Comparison of ENCODE assay signal across 8 cellular contexts in genomic region chr10:32139223-32140073, GRCh38.
DNase-seq lines count a peak whose midpoint lies in the region; ATAC-seq and TF ChIP-seq lines count a peak whose summit lies in the region.

No MANE protein-coding gene starts in this region.

- H3K9me3 Mint-ChIP-seq in T-helper 2 cell treated with Interferon-gamma antibody and Interleukin-4, amounts not matched to agents 5 μg/mL and 100 μg/mL, for 36 hours = no peaks in the 10 kb centered on the region

- H3K27ac Mint-ChIP-seq in T-helper 2 cell treated with Interferon-gamma antibody and Interleukin-4, amounts not matched to agents 5 μg/mL and 100 μg/mL, for 36 hours = no peak overlapping the region

- H3K27me3 Mint-ChIP-seq in T-helper 2 cell treated with Interferon-gamma antibody and Interleukin-4, amounts not matched to agents 5 μg/mL and 100 μg/mL, for 36 hours (ENCODE audit: low read depth) = no peaks in the 10 kb centered on the region

- no peaks in the 10 kb centered on the region for H3K36me3 Mint-ChIP-seq in T-helper 2 cell treated with Interferon-gamma antibody and Interleukin-4, amounts not matched to agents 5 μg/mL and 100 μg/mL, for 36 hours (ENCODE audit: low read depth)

- H3K4me3 ChIP-seq in HL-60 (replicated peaks; ENCODE audit: insufficient read depth, low read length) = no peak overlapping the region

- TF ChIP-seq CTCF in HL-60 (IDR thresholded peaks at IDR 0.05; ENCODE audit: insufficient read depth, low read length) (no peak), foreskin keratinocyte (conservative IDR thresholded peaks at IDR 0.05) (peak; percentile 72)

- H3K4me3 Mint-ChIP-seq in T-helper 2 cell treated with Interferon-gamma antibody and Interleukin-4, amounts not matched to agents 5 μg/mL and 100 μg/mL, for 36 hours = peak overlapping the region; percentile 35

- DNase-seq in AG08396 (ENCODE audit: low spot score) (peak; percentile 90), HL-60 (ENCODE audit: low read depth in 1 of 2, low spot score in 1 of 2) (peak; percentile 78), foreskin keratinocyte (peak; percentile 86 to 95), occipital lobe (lab: John Stamatoyannopoulos, UW) (peak; percentile 9)
- peak; percentile 33 for DNase-seq in T-helper 2 cell treated with Interferon-gamma antibody and Interleukin-4, amounts not matched to agents 5 μg/mL and 100 μg/mL, for 36 hours (ENCODE audit: low spot score)

- peaks cover 8% of the 10 kb centered on the region for H3K4me1 Mint-ChIP-seq in T-helper 2 cell treated with Interferon-gamma antibody and Interleukin-4, amounts not matched to agents 5 μg/mL and 100 μg/mL, for 36 hours (ENCODE audit: low read depth)

- peaks cover 9% of the 10 kb centered on the region for H3K4me1 ChIP-seq in foreskin keratinocyte

- H3K27ac ChIP-seq in HL-60 (replicated peaks) (no peak overlapping the region), foreskin keratinocyte (peak overlapping the region; percentile 36)

- no peaks in the 10 kb centered on the region for H3K27me3 ChIP-seq in HL-60 (ENCODE audit: insufficient read depth, poor library complexity, severe bottlenecking)
- no peaks in the 10 kb centered on the region for H3K27me3 ChIP-seq in foreskin keratinocyte

- ATAC-seq in foreskin keratinocyte (peak; percentile 80), GM19463 (IDR thresholded peaks at IDR 0.05; ENCODE audit: unreplicated experiment) (no peak), GM19023 (IDR thresholded peaks at IDR 0.05; ENCODE audit: unreplicated experiment) (no peak), GM19452 (IDR thresholded peaks at IDR 0.05; ENCODE audit: unreplicated experiment) (no peak)

Comparison
In these comparisons a context has a peak if more than half of its experiments do, and no peak if none do; other contexts are left out.
1. DNase-seq: peak in every context shown above with its lines; median percentile 90 in foreskin keratinocyte; 90 in AG08396; 78 in HL-60; 33 in T-helper 2 cell treated with Interferon-gamma antibody and Interleukin-4, amounts not matched to agents 5 μg/mL and 100 μg/mL, for 36 hours; 9 in occipital lobe.